In genomic region chr17:50905460-50905803, GRCh38 we compare ENCODE assay signal across 1 cellular context.
TF ChIP-seq lines count a peak whose summit lies in the region.

No MANE protein-coding gene starts in this region.

TF ChIP-seq in HepG2, 621 proteins besides CTCF, POLR2A, EP300 and RAD21 (continued from another document and continues in another):
- TF ChIP-seq, protein P1, sequence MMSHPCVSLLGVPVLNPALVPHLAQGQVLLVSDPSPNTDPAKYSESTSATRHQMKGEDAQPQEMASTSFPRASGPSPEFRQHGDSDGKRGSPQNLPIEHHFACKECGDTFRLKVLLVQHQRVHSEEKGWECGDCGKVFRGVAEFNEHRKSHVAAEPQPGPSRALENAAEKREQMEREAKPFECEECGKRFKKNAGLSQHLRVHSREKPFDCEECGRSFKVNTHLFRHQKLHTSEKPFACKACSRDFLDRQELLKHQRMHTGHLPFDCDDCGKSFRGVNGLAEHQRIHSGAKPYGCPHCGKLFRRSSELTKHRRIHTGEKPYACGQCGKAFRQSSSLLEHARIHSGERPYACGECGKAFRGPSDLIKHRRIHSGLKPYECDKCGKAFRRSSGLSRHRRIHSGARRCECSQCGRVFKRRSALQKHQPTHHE (CRISPR knock-in tag; IDR thresholded peaks at IDR 0.05; ENCODE audit: borderline replicate concordance): no peak; the same call in 1 of the 2 replicates
- TF ChIP-seq HOXD1 (CRISPR knock-in tag; IDR thresholded peaks at IDR 0.05): no peak
- TF ChIP-seq KDM3A (CRISPR knock-in tag; IDR thresholded peaks at IDR 0.05; ENCODE audit: low read depth): peak; percentile 38; the same call in 1 of the 2 replicates
- no peak for TF ChIP-seq PRPF4 (IDR thresholded peaks at IDR 0.05; ENCODE audit: low read depth, low read length, poor library complexity, severe bottlenecking)
- no peak for TF ChIP-seq ZNF761 (CRISPR knock-in tag; conservative IDR thresholded peaks at IDR 0.05)
- TF ChIP-seq BCL6 (CRISPR knock-in tag; IDR thresholded peaks at IDR 0.05): peak; percentile 57; the same call in 1 of the 2 replicates
- TF ChIP-seq, protein P2, sequence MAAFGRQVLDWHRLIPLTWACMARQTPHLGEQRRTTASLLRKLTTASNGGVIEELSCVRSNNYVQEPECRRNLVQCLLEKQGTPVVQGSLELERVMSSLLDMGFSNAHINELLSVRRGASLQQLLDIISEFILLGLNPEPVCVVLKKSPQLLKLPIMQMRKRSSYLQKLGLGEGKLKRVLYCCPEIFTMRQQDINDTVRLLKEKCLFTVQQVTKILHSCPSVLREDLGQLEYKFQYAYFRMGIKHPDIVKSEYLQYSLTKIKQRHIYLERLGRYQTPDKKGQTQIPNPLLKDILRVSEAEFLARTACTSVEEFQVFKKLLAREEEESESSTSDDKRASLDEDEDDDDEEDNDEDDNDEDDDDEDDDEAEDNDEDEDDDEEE (CRISPR knock-in tag; IDR thresholded peaks at IDR 0.05): no peak
- TF ChIP-seq, protein P3, sequence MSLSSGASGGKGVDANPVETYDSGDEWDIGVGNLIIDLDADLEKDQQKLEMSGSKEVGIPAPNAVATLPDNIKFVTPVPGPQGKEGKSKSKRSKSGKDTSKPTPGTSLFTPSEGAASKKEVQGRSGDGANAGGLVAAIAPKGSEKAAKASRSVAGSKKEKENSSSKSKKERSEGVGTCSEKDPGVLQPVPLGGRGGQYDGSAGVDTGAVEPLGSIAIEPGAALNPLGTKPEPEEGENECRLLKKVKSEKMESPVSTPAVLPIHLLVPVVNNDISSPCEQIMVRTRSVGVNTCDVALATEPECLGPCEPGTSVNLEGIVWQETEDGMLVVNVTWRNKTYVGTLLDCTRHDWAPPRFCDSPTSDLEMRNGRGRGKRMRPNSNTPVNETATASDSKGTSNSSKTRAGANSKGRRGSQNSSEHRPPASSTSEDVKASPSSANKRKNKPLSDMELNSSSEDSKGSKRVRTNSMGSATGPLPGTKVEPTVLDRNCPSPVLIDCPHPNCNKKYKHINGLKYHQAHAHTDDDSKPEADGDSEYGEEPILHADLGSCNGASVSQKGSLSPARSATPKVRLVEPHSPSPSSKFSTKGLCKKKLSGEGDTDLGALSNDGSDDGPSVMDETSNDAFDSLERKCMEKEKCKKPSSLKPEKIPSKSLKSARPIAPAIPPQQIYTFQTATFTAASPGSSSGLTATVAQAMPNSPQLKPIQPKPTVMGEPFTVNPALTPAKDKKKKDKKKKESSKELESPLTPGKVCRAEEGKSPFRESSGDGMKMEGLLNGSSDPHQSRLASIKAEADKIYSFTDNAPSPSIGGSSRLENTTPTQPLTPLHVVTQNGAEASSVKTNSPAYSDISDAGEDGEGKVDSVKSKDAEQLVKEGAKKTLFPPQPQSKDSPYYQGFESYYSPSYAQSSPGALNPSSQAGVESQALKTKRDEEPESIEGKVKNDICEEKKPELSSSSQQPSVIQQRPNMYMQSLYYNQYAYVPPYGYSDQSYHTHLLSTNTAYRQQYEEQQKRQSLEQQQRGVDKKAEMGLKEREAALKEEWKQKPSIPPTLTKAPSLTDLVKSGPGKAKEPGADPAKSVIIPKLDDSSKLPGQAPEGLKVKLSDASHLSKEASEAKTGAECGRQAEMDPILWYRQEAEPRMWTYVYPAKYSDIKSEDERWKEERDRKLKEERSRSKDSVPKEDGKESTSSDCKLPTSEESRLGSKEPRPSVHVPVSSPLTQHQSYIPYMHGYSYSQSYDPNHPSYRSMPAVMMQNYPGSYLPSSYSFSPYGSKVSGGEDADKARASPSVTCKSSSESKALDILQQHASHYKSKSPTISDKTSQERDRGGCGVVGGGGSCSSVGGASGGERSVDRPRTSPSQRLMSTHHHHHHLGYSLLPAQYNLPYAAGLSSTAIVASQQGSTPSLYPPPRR (CRISPR knock-in tag; IDR thresholded peaks at IDR 0.05; ENCODE audit: borderline replicate concordance): peak; percentile 88
- TF ChIP-seq, protein P4, sequence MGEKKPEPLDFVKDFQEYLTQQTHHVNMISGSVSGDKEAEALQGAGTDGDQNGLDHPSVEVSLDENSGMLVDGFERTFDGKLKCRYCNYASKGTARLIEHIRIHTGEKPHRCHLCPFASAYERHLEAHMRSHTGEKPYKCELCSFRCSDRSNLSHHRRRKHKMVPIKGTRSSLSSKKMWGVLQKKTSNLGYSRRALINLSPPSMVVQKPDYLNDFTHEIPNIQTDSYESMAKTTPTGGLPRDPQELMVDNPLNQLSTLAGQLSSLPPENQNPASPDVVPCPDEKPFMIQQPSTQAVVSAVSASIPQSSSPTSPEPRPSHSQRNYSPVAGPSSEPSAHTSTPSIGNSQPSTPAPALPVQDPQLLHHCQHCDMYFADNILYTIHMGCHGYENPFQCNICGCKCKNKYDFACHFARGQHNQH (CRISPR knock-in tag; IDR thresholded peaks at IDR 0.05): peak; percentile 84
- TF ChIP-seq HOXA7 (CRISPR knock-in tag; IDR thresholded peaks at IDR 0.05): no peak
- TF ChIP-seq RCOR2 (CRISPR knock-in tag; IDR thresholded peaks at IDR 0.05): peak; percentile 74; the same call in 1 of the 2 replicates
- no peak for TF ChIP-seq NONO (IDR thresholded peaks at IDR 0.05)
- TF ChIP-seq NONO (CRISPR knock-in tag; conservative IDR thresholded peaks at IDR 0.05): peak; percentile 88
- peak; percentile 28; the same call in 1 of the 2 replicates for TF ChIP-seq MXD3 (CRISPR knock-in tag; IDR thresholded peaks at IDR 0.05)
- TF ChIP-seq GPN1 (CRISPR knock-in tag; IDR thresholded peaks at IDR 0.05; ENCODE audit: borderline replicate concordance): no peak
- no peak for TF ChIP-seq ZNF878 (CRISPR knock-in tag; IDR thresholded peaks at IDR 0.05)
- TF ChIP-seq ZNF569 (CRISPR knock-in tag; IDR thresholded peaks at IDR 0.05; ENCODE audit: borderline replicate concordance): no peak
- peak; percentile 82 for TF ChIP-seq NCOA2 (CRISPR knock-in tag; IDR thresholded peaks at IDR 0.05)
- peak; percentile 68; the same call in 1 of the 2 replicates for TF ChIP-seq HHEX (CRISPR knock-in tag; IDR thresholded peaks at IDR 0.05)
- TF ChIP-seq, protein P5, sequence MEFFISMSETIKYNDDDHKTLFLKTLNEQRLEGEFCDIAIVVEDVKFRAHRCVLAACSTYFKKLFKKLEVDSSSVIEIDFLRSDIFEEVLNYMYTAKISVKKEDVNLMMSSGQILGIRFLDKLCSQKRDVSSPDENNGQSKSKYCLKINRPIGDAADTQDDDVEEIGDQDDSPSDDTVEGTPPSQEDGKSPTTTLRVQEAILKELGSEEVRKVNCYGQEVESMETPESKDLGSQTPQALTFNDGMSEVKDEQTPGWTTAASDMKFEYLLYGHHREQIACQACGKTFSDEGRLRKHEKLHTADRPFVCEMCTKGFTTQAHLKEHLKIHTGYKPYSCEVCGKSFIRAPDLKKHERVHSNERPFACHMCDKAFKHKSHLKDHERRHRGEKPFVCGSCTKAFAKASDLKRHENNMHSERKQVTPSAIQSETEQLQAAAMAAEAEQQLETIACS (CRISPR knock-in tag; IDR thresholded peaks at IDR 0.05): no peak
- TF ChIP-seq, protein P6, sequence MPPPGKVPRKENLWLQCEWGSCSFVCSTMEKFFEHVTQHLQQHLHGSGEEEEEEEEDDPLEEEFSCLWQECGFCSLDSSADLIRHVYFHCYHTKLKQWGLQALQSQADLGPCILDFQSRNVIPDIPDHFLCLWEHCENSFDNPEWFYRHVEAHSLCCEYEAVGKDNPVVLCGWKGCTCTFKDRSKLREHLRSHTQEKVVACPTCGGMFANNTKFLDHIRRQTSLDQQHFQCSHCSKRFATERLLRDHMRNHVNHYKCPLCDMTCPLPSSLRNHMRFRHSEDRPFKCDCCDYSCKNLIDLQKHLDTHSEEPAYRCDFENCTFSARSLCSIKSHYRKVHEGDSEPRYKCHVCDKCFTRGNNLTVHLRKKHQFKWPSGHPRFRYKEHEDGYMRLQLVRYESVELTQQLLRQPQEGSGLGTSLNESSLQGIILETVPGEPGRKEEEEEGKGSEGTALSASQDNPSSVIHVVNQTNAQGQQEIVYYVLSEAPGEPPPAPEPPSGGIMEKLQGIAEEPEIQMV (CRISPR knock-in tag; IDR thresholded peaks at IDR 0.05; ENCODE audit: low read depth): peak; percentile 79
- no peak for TF ChIP-seq ZNF782 (CRISPR knock-in tag; IDR thresholded peaks at IDR 0.05; ENCODE audit: borderline replicate concordance)
- peak; percentile 84 for TF ChIP-seq TARDBP (CRISPR knock-in tag; IDR thresholded peaks at IDR 0.05)
- no peak for TF ChIP-seq TBX3 (IDR thresholded peaks at IDR 0.05; ENCODE audit: borderline replicate concordance)
- peak; percentile 97 for TF ChIP-seq ZEB1 (IDR thresholded peaks at IDR 0.05; ENCODE audit: insufficient replicate concordance, low read depth)
- TF ChIP-seq RORA (CRISPR knock-in tag; IDR thresholded peaks at IDR 0.05): no peak
- TF ChIP-seq ZNF235 (CRISPR knock-in tag; IDR thresholded peaks at IDR 0.05; ENCODE audit: borderline replicate concordance): no peak
- TF ChIP-seq ZBTB42 (CRISPR knock-in tag; IDR thresholded peaks at IDR 0.05): peak; percentile 82; the same call in 1 of the 2 replicates
- peak; percentile 92; the same call in 1 of the 2 replicates for TF ChIP-seq RELA (CRISPR knock-in tag; IDR thresholded peaks at IDR 0.05)
- no peak; the same call in 1 of the 2 replicates for TF ChIP-seq YEATS4 (CRISPR knock-in tag; IDR thresholded peaks at IDR 0.05; ENCODE audit: borderline replicate concordance)
- no peak for TF ChIP-seq ZFP62 (CRISPR knock-in tag; IDR thresholded peaks at IDR 0.05)
- no peak for TF ChIP-seq FOSL1 (CRISPR knock-in tag; IDR thresholded peaks at IDR 0.05; ENCODE audit: borderline replicate concordance)
- TF ChIP-seq ZNF414 (CRISPR knock-in tag; IDR thresholded peaks at IDR 0.05): no peak; the same call in 1 of the 2 replicates
- peak; percentile 79; the same call in 1 of the 2 replicates for TF ChIP-seq MYC (CRISPR knock-in tag; IDR thresholded peaks at IDR 0.05; ENCODE audit: borderline replicate concordance)
- TF ChIP-seq, protein P7, sequence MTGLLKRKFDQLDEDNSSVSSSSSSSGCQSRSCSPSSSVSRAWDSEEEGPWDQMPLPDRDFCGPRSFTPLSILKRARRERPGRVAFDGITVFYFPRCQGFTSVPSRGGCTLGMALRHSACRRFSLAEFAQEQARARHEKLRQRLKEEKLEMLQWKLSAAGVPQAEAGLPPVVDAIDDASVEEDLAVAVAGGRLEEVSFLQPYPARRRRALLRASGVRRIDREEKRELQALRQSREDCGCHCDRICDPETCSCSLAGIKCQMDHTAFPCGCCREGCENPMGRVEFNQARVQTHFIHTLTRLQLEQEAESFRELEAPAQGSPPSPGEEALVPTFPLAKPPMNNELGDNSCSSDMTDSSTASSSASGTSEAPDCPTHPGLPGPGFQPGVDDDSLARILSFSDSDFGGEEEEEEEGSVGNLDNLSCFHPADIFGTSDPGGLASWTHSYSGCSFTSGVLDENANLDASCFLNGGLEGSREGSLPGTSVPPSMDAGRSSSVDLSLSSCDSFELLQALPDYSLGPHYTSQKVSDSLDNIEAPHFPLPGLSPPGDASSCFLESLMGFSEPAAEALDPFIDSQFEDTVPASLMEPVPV (CRISPR knock-in tag; IDR thresholded peaks at IDR 0.05): no peak; the same call in none of the 2 replicates
- TF ChIP-seq ADNP (CRISPR knock-in tag; IDR thresholded peaks at IDR 0.05): no peak
- no peak for TF ChIP-seq HNRNPLL (IDR thresholded peaks at IDR 0.05; ENCODE audit: low read depth, low read length, poor library complexity, severe bottlenecking)
- 0 out of 2 replicates have a peak, but pooled peaks have one; percentile 34 for TF ChIP-seq ZNF629 (CRISPR knock-in tag; conservative IDR thresholded peaks at IDR 0.05)
- TF ChIP-seq GTF2F1 (IDR thresholded peaks at IDR 0.05; ENCODE audit: low read length): no peak
- peak; percentile 71 for TF ChIP-seq TEAD3 (CRISPR knock-in tag; optimal IDR thresholded peaks at IDR 0.05; ENCODE audit: borderline replicate concordance)
- TF ChIP-seq ZNF136 (CRISPR knock-in tag; IDR thresholded peaks at IDR 0.05; ENCODE audit: low read depth): no peak
- 0 out of 2 replicates have a peak, but pooled peaks have one; percentile 20 for TF ChIP-seq NR2C2 (CRISPR knock-in tag; IDR thresholded peaks at IDR 0.05; ENCODE audit: borderline replicate concordance)
- no peak for TF ChIP-seq AHR (CRISPR knock-in tag; IDR thresholded peaks at IDR 0.05)
- TF ChIP-seq, protein P8, sequence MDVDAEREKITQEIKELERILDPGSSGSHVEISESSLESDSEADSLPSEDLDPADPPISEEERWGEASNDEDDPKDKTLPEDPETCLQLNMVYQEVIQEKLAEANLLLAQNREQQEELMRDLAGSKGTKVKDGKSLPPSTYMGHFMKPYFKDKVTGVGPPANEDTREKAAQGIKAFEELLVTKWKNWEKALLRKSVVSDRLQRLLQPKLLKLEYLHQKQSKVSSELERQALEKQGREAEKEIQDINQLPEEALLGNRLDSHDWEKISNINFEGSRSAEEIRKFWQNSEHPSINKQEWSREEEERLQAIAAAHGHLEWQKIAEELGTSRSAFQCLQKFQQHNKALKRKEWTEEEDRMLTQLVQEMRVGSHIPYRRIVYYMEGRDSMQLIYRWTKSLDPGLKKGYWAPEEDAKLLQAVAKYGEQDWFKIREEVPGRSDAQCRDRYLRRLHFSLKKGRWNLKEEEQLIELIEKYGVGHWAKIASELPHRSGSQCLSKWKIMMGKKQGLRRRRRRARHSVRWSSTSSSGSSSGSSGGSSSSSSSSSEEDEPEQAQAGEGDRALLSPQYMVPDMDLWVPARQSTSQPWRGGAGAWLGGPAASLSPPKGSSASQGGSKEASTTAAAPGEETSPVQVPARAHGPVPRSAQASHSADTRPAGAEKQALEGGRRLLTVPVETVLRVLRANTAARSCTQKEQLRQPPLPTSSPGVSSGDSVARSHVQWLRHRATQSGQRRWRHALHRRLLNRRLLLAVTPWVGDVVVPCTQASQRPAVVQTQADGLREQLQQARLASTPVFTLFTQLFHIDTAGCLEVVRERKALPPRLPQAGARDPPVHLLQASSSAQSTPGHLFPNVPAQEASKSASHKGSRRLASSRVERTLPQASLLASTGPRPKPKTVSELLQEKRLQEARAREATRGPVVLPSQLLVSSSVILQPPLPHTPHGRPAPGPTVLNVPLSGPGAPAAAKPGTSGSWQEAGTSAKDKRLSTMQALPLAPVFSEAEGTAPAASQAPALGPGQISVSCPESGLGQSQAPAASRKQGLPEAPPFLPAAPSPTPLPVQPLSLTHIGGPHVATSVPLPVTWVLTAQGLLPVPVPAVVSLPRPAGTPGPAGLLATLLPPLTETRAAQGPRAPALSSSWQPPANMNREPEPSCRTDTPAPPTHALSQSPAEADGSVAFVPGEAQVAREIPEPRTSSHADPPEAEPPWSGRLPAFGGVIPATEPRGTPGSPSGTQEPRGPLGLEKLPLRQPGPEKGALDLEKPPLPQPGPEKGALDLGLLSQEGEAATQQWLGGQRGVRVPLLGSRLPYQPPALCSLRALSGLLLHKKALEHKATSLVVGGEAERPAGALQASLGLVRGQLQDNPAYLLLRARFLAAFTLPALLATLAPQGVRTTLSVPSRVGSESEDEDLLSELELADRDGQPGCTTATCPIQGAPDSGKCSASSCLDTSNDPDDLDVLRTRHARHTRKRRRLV (CRISPR knock-in tag; IDR thresholded peaks at IDR 0.05): no peak
- TF ChIP-seq MTF2 (CRISPR knock-in tag; IDR thresholded peaks at IDR 0.05; ENCODE audit: borderline replicate concordance): no peak
- no peak for TF ChIP-seq ZNF883 (CRISPR knock-in tag; IDR thresholded peaks at IDR 0.05; ENCODE audit: not compliant biosample characterization)
- peak; percentile 55; the same call in 1 of the 2 replicates for TF ChIP-seq ZNF335 (CRISPR knock-in tag; IDR thresholded peaks at IDR 0.05)
